ENCODE assay signal across 22 cellular contexts in genomic region chr6:24464253-24465038, GRCh38. TPM values are rescaled to one million over a fixed set of nuclear protein-coding genes. Genes with fewer than 3 reads are reported as not detected.
DNase-seq lines count a peak whose midpoint lies in the region; ATAC-seq and TF ChIP-seq lines count a peak whose summit lies in the region.
"Had no signal": no experiment of that assay in that cellular context is flagged by ENCODE, and none has a peak within 500 bp of the region (broad histone marks: within the 10 kb centered on the region; RNA-seq: fewer than 3 reads in every experiment).

No MANE protein-coding gene starts in this region.

- H3K27ac ChIP-seq in GM23338 (ENCODE audit: low read depth) (no peak overlapping the region), PC-3 (ENCODE audit: low read length) (no peak overlapping the region), gastroesophageal sphincter (no peak overlapping the region)
- H3K27ac ChIP-seq: A549; BLaER1 treated with 17β-estradiol and CSF1 and Interleukin-3, amounts not matched to agents 10 nM and 100 nM had no signal

- POLR2A ChIA-PET in PC-3 (lab: Charles Lee; ENCODE audit: unreplicated experiment) = interaction anchor here (0.6 kb wide), 1 partner anchor 1557 kb away, joined by 7 read pairs; a partner anchor contains a TSS
- POLR2A ChIA-PET in activated CD4-positive, alpha-beta memory T cell treated with anti-CD3 and anti-CD28 coated beads, Interleukin-2, amount 10 ng/mL, durations not matched to agents 7 days and 5 days (lab: Charles Lee) = no interaction called here

- CTCF ChIA-PET in PC-3 (lab: Charles Lee) = no interaction called here
- CTCF ChIA-PET in activated CD4-positive, alpha-beta memory T cell treated with anti-CD3 and anti-CD28 coated beads, Interleukin-2, amount 10 ng/mL, durations not matched to agents 7 days and 5 days (lab: Charles Lee) = interaction anchor here (1.0 kb wide), 1 partner anchor 10 kb away, joined by 4 read pairs; no protein-coding TSS in a partner anchor

- H3F3A ChIP-seq in GM23338 (replicated peaks; ENCODE audit: low read depth) = no peaks in the 10 kb centered on the region
- H3F3A ChIP-seq in PC-3 (ENCODE audit: low read length, unreplicated experiment) = no peaks in the 10 kb centered on the region

- H3K27me3 ChIP-seq in GM23338 (ENCODE audit: insufficient read depth) = no peaks in the 10 kb centered on the region
- H3K27me3 ChIP-seq in PC-3 (ENCODE audit: low read length) = no peaks in the 10 kb centered on the region
- no peaks in the 10 kb centered on the region for H3K27me3 ChIP-seq in gastroesophageal sphincter
- H3K27me3 ChIP-seq: BE2C; BLaER1 treated with 17β-estradiol and CSF1 and Interleukin-3, amounts not matched to agents 10 nM and 100 nM had no signal

- H3K79me2 ChIP-seq in GM23338 (replicated peaks; ENCODE audit: insufficient read depth) (no peaks in the 10 kb centered on the region), PC-3 (ENCODE audit: low read length) (no peaks in the 10 kb centered on the region)

- no peaks in the 10 kb centered on the region for H3K36me3 ChIP-seq in GM23338 (ENCODE audit: insufficient read depth)
- H3K36me3 ChIP-seq in PC-3 (ENCODE audit: low read depth, low read length) = no peaks in the 10 kb centered on the region
- peaks cover 0 to 18% of the 10 kb centered on the region in 2 donors for H3K36me3 ChIP-seq in gastroesophageal sphincter
- H3K36me3 ChIP-seq: BE2C; BLaER1 treated with 17β-estradiol and CSF1 and Interleukin-3, amounts not matched to agents 10 nM and 100 nM; HAP-1 had no signal

- TF ChIP-seq EP300 in gastroesophageal sphincter (IDR thresholded peaks at IDR 0.05) = no peak

- ATAC-seq in GM23338 (peak; percentile 38; the same call in 2 of the 3 replicates), PC-3 (peak; percentile 79), esophagus mucosa (peak; percentile 31), gastroesophageal sphincter (no peak)
- ATAC-seq: A549 had no signal

- H2AFZ ChIP-seq in GM23338 (no peak overlapping the region), PC-3 (ENCODE audit: low read length) (no peak overlapping the region)

- no peaks in the 10 kb centered on the region for H3K9me3 Mint-ChIP-seq in GM23338
- no peaks in the 10 kb centered on the region for H3K9me3 Mint-ChIP-seq in osteocyte (ENCODE audit: unreplicated experiment)
- H3K9me3 Mint-ChIP-seq in activated CD4-positive, alpha-beta memory T cell treated with anti-CD3 and anti-CD28 coated beads, Interleukin-2, amount 10 ng/mL, durations not matched to agents 7 days and 5 days = no peaks in the 10 kb centered on the region
- H3K9me3 Mint-ChIP-seq: CD4-positive, alpha-beta T cell; CD8-positive, alpha-beta memory T cell; HFFc6 had no signal

- H3K4me3 ChIP-seq in GM23338 (no peak overlapping the region), PC-3 (ENCODE audit: low read length) (no peak overlapping the region), gastroesophageal sphincter (no peak overlapping the region)
- H3K4me3 ChIP-seq: A549; BLaER1 treated with 17β-estradiol and CSF1 and Interleukin-3, amounts not matched to agents 10 nM and 100 nM; HAP-1 had no signal

- H3K4me1 ChIP-seq in GM23338 (ENCODE audit: insufficient read depth) (no peaks in the 10 kb centered on the region), PC-3 (ENCODE audit: insufficient read depth, low read length) (peaks cover 5% of the 10 kb centered on the region; the same call in 1 of the 2 replicates), gastroesophageal sphincter (no peaks in the 10 kb centered on the region)
- H3K4me1 ChIP-seq: A549; BE2C; BLaER1 treated with 17β-estradiol and CSF1 and Interleukin-3, amounts not matched to agents 10 nM and 100 nM; HAP-1 had no signal

- DNase-seq in GM23338 (ENCODE audit: low spot score) (no peak), PC-3 (peak; percentile 58), osteocyte (ENCODE audit: extremely low spot score, unreplicated experiment) (peak; percentile 34), NOMO-1 treated with dmso at 0.1 percent for 144 hours (lab: John Stamatoyannopoulos, UW; ENCODE audit: unreplicated experiment) (no peak)
- no peak for DNase-seq in activated CD4-positive, alpha-beta memory T cell treated with anti-CD3 and anti-CD28 coated beads, Interleukin-2, amount 10 ng/mL, durations not matched to agents 7 days and 5 days
- DNase-seq: 8988T; ACHN; AML-193; BE2C; CD4-positive, alpha-beta T cell; CD8-positive, alpha-beta memory T cell; DMS 273 treated with DMSO at 0.1 percent for 48 hours; DMS79 treated with DMSO at 0.1 percent for 48 hours; GF-D8; GOT3; HFFc6 had no signal

- no peaks in the 10 kb centered on the region; the same call in 1 of the 2 replicates for H3K9me2 ChIP-seq in GM23338 (ENCODE audit: insufficient read depth)
- no peaks in the 10 kb centered on the region for H3K9me2 ChIP-seq in PC-3 (replicated peaks; ENCODE audit: low read length)

- TF ChIP-seq POLR2A in gastroesophageal sphincter (IDR thresholded peaks at IDR 0.05) = no peak

- intact Hi-C loops in PC-3 (cut with micrococcal nuclease) = no loop called here

- H3K27me3 Mint-ChIP-seq in GM23338 (ENCODE audit: insufficient read depth, low read depth, poor library complexity) (peaks cover 4% of the 10 kb centered on the region), osteocyte (ENCODE audit: unreplicated experiment) (no peaks in the 10 kb centered on the region)
- peaks cover 2% of the 10 kb centered on the region for H3K27me3 Mint-ChIP-seq in activated CD4-positive, alpha-beta memory T cell treated with anti-CD3 and anti-CD28 coated beads, Interleukin-2, amount 10 ng/mL, durations not matched to agents 7 days and 5 days
- H3K27me3 Mint-ChIP-seq: CD4-positive, alpha-beta T cell; CD8-positive, alpha-beta memory T cell had no signal

- H4K20me1 ChIP-seq in GM23338 (replicated peaks; ENCODE audit: insufficient read depth) (no peaks in the 10 kb centered on the region), PC-3 (ENCODE audit: low read length) (no peaks in the 10 kb centered on the region)
- H4K20me1 ChIP-seq: BLaER1 treated with 17β-estradiol and CSF1 and Interleukin-3, amounts not matched to agents 10 nM and 100 nM had no signal

- H3K9me3 ChIP-seq in PC-3 (ENCODE audit: low read length) (no peaks in the 10 kb centered on the region), gastroesophageal sphincter (no peaks in the 10 kb centered on the region)
- H3K9me3 ChIP-seq: A549; BE2C; BLaER1 treated with 17β-estradiol and CSF1 and Interleukin-3, amounts not matched to agents 10 nM and 100 nM; HAP-1 had no signal

- no peak overlapping the region for H3K9ac ChIP-seq in PC-3 (ENCODE audit: low read length)
- H3K9ac ChIP-seq: BLaER1 treated with 17β-estradiol and CSF1 and Interleukin-3, amounts not matched to agents 10 nM and 100 nM had no signal

- no peaks in the 10 kb centered on the region for H3K36me3 Mint-ChIP-seq in GM23338 (ENCODE audit: low read depth)
- peaks cover 2% of the 10 kb centered on the region for H3K36me3 Mint-ChIP-seq in osteocyte (ENCODE audit: unreplicated experiment)
- no peaks in the 10 kb centered on the region for H3K36me3 Mint-ChIP-seq in activated CD4-positive, alpha-beta memory T cell treated with anti-CD3 and anti-CD28 coated beads, Interleukin-2, amount 10 ng/mL, durations not matched to agents 7 days and 5 days (ENCODE audit: low read depth)
- H3K36me3 Mint-ChIP-seq: CD14-positive monocyte had no signal

- TF ChIP-seq CTCF in GM23338 (conservative IDR thresholded peaks at IDR 0.05; ENCODE audit: low read depth in 2 of 2) (no peak), PC-3 (conservative IDR thresholded peaks at IDR 0.05; ENCODE audit: low read depth, low read length) (no peak), osteocyte (IDR thresholded peaks at IDR 0.05) (no peak), gastroesophageal sphincter (IDR thresholded peaks at IDR 0.05) (no peak)

- no TSS peak for BruUV-seq in PC-3 (replicated peaks; lab: Mats Ljungman, UMichigan)

- no peak overlapping the region for H3K4me3 Mint-ChIP-seq in GM23338
- no peak overlapping the region for H3K4me3 Mint-ChIP-seq in osteocyte (ENCODE audit: unreplicated experiment)
- H3K4me3 Mint-ChIP-seq in activated CD4-positive, alpha-beta memory T cell treated with anti-CD3 and anti-CD28 coated beads, Interleukin-2, amount 10 ng/mL, durations not matched to agents 7 days and 5 days = no peak overlapping the region
- H3K4me3 Mint-ChIP-seq: CD14-positive monocyte; CD4-positive, alpha-beta T cell; CD8-positive, alpha-beta memory T cell; HFFc6 had no signal

- no peak overlapping the region for H3K4me2 ChIP-seq in GM23338
- H3K4me2 ChIP-seq in PC-3 (ENCODE audit: low read length) = no peak overlapping the region
- H3K4me2 ChIP-seq: A549; BLaER1 treated with 17β-estradiol and CSF1 and Interleukin-3, amounts not matched to agents 10 nM and 100 nM had no signal

- H3K4me1 Mint-ChIP-seq in GM23338 = no peaks in the 10 kb centered on the region
- peaks cover 4% of the 10 kb centered on the region for H3K4me1 Mint-ChIP-seq in osteocyte (ENCODE audit: unreplicated experiment)
- no peaks in the 10 kb centered on the region for H3K4me1 Mint-ChIP-seq in activated CD4-positive, alpha-beta memory T cell treated with anti-CD3 and anti-CD28 coated beads, Interleukin-2, amount 10 ng/mL, durations not matched to agents 7 days and 5 days
- H3K4me1 Mint-ChIP-seq: CD14-positive monocyte; CD8-positive, alpha-beta memory T cell had no signal

- WGBS in gastroesophageal sphincter (ENCODE audit: low coverage in 1 of 2), 2 donors = 84 to 92% methylated on average over 3 to 8 of the region's 11 CpGs

- H3K27ac Mint-ChIP-seq in GM23338 (no peak overlapping the region), osteocyte (ENCODE audit: unreplicated experiment) (no peak overlapping the region)
- H3K27ac Mint-ChIP-seq in activated CD4-positive, alpha-beta memory T cell treated with anti-CD3 and anti-CD28 coated beads, Interleukin-2, amount 10 ng/mL, durations not matched to agents 7 days and 5 days = no peak overlapping the region
- H3K27ac Mint-ChIP-seq: CD4-positive, alpha-beta T cell; CD8-positive, alpha-beta memory T cell; HFFc6 had no signal

TF ChIP-seq in GM23338, 12 proteins besides CTCF, POLR2A, EP300 and RAD21:
- TF ChIP-seq ZNF331 (CRISPR knock-in tag; IDR thresholded peaks at IDR 0.05; ENCODE audit: low read depth) = no peak
TF ChIP-seq in GM23338: peak in this region for 0.

RNA-seq across cellular contexts. Expression of gene GPLD1, which starts 24.9 kb away (rescaled TPM):
- 11.1 and 15.3 TPM in 2 replicates for total RNA-seq in GM23338 (2014; rRNA removed; shearing (Covaris generic))
- polyA plus RNA-seq in GM23338 (2016; fragmentation: Nextera tagmentation; extraction: Ambion mirVana) = 3.4 and 3.8 TPM in 2 replicates
- total RNA-seq in PC-3 (2014; rRNA removed) = 1.3 and 3.9 TPM in 2 replicates
- 1.4 TPM for total RNA-seq in esophagus mucosa
- 1.9 and 2.4 TPM in 2 replicates for total RNA-seq in osteocyte
- total RNA-seq in activated CD4-positive, alpha-beta memory T cell treated with anti-CD3 and anti-CD28 coated beads, Interleukin-2, amount 10 ng/mL, durations not matched to agents 7 days and 5 days = under 1 TPM; 0.18 to 0.20 TPM
- 1 to 10 TPM; 3.8 to 7.8 (median 5.6) TPM for total RNA-seq in gastroesophageal sphincter
- polyA plus RNA-seq: CD14-positive monocyte had no signal

RNA-seq across cellular contexts. Expression of gene ALDH5A1, which starts 30.3 kb away (rescaled TPM):
- total RNA-seq in GM23338 (2014; rRNA removed; shearing (Covaris generic)) = 4.6 and 5.2 TPM in 2 replicates
- polyA plus RNA-seq in GM23338 (2016; fragmentation: Nextera tagmentation; extraction: Ambion mirVana) = 2.7 and 3.1 TPM in 2 replicates
- total RNA-seq in PC-3 (2014; rRNA removed) (11.9 and 12.2 TPM in 2 replicates), esophagus mucosa (13.4 TPM), osteocyte (6.6 and 7.8 TPM in 2 replicates), gastroesophageal sphincter (1 to 10 TPM; 1.5 to 3.4 (median 3.1) TPM)
- total RNA-seq in activated CD4-positive, alpha-beta memory T cell treated with anti-CD3 and anti-CD28 coated beads, Interleukin-2, amount 10 ng/mL, durations not matched to agents 7 days and 5 days = 1 to 10 TPM; 2.5 to 3.7 TPM

Comparison
In these comparisons a context has a peak if more than half of its experiments do, and no peak if none do; other contexts are left out.
1. DNase-seq: peak in PC-3 (single experiment) and osteocyte (single experiment); none in GM23338 (single experiment), activated CD4-positive, alpha-beta memory T cell treated with anti-CD3 and anti-CD28 coated beads, Interleukin-2, amount 10 ng/mL, durations not matched to agents 7 days and 5 days (single experiment) and NOMO-1 treated with dmso at 0.1 percent for 144 hours (single experiment).